8 cellular contexts compared by ENCODE assay signal in genomic region chr6:139135578-139136545, GRCh38. TPM values are rescaled to one million over a fixed set of nuclear protein-coding genes. Genes with fewer than 3 reads are reported as not detected.
DNase-seq lines count a peak whose midpoint lies in the region; ATAC-seq and TF ChIP-seq lines count a peak whose summit lies in the region.

No MANE protein-coding gene starts in this region.

- peak overlapping the region; percentile 78 for H3K27ac ChIP-seq in substantia nigra (ENCODE audit: low read depth, low read length, poor library complexity, severe bottlenecking)

- DNase-seq in HFFc6 (no peak), NCI-H146 treated with DMSO at 0.1 percent for 48 hours (lab: John Stamatoyannopoulos, UW; ENCODE audit: unreplicated experiment) (peak; percentile 64), epithelial cell of proximal tubule (ENCODE audit: low read depth) (no peak), mucosa of descending colon (peak; percentile 77 to 88 (median 85)), substantia nigra (lab: John Stamatoyannopoulos, UW) (peak in 32 of 49 donors; percentile 4 to 83 (median 38)), NCI-H1694 treated with DMSO at 0.1 percent for 48 hours (lab: John Stamatoyannopoulos, UW) (no peak)
- peak; percentile 62 for DNase-seq in activated CD8-positive, alpha-beta memory T cell treated with anti-CD3 and anti-CD28 coated beads, Interleukin-2, amount 50 U/mL, for 4 hours

- no peaks in the 10 kb centered on the region for H3K9me3 ChIP-seq in mucosa of descending colon

- H3K27ac Mint-ChIP-seq in HFFc6: peak overlapping the region; percentile 79

- TF ChIP-seq CTCF in GM12875 (IDR thresholded peaks at IDR 0.05; ENCODE audit: borderline replicate concordance, insufficient read depth, low read depth, low read length) (no peak; the same call in 1 of the 2 replicates), HFFc6 (IDR thresholded peaks at IDR 0.05) (peak; percentile 19; the same call in 1 of the 2 replicates), epithelial cell of proximal tubule (conservative IDR thresholded peaks at IDR 0.05; ENCODE audit: low read depth, low read length) (no peak), mucosa of descending colon (IDR thresholded peaks at IDR 0.05) (no peak)

- peaks cover 5% of the 10 kb centered on the region for H3K4me1 ChIP-seq in mucosa of descending colon (ENCODE audit: low read depth)

- peaks cover 3% of the 10 kb centered on the region for H3K27me3 Mint-ChIP-seq in HFFc6 (ENCODE audit: insufficient read depth)

- peaks cover 44% of the 10 kb centered on the region for H3K4me1 Mint-ChIP-seq in HFFc6 (ENCODE audit: low read depth)

- intact Hi-C loops in mucosa of descending colon (cut with DNase I, micrococcal nuclease): no loop called here

- no peaks in the 10 kb centered on the region for H3K36me3 ChIP-seq in mucosa of descending colon (ENCODE audit: low read depth)

- ATAC-seq in mucosa of descending colon: peak; percentile 69

- H3K36me3 Mint-ChIP-seq in HFFc6 (ENCODE audit: low read depth): peaks cover 14% of the 10 kb centered on the region; the same call in 1 of the 2 replicates

- no peaks in the 10 kb centered on the region for H3K9me3 Mint-ChIP-seq in HFFc6

- H3K4me3 ChIP-seq in GM12875 (ENCODE audit: low read depth, low read length) (peak overlapping the region; percentile 29), epithelial cell of proximal tubule (ENCODE audit: low read depth, low read length) (peak overlapping the region; percentile 85), mucosa of descending colon (peak overlapping the region; percentile 66)

- peak overlapping the region; percentile 93 for H3K4me3 Mint-ChIP-seq in HFFc6

RNA-seq across cellular contexts. Expression of gene HECA, which starts 1.0 kb away (rescaled TPM):
- total RNA-seq in HFFc6 (2021; fragmentation: NEBNext Ultra II Directional; extraction: Animal tissue kit (Norgen Biotek cat#: 25700)): 10 to 100 TPM in 5 of 6 experiments, 1 to 10 TPM in 1; 9.7 to 13.1 (median 11.9) TPM
- total RNA-seq in epithelial cell of proximal tubule (8.1 and 11.1 TPM in 2 replicates), mucosa of descending colon (10 to 100 TPM; 30.8 to 43.2 (median 40.4) TPM)

Comparison
In these comparisons a context has a peak if more than half of its experiments do, and no peak if none do; other contexts are left out.
1. H3K4me3 ChIP-seq: peak in every context shown above with its lines; median percentile 85 in epithelial cell of proximal tubule; 66 in mucosa of descending colon; 29 in GM12875.
2. DNase-seq: peak in NCI-H146 treated with DMSO at 0.1 percent for 48 hours (single experiment), activated CD8-positive, alpha-beta memory T cell treated with anti-CD3 and anti-CD28 coated beads, Interleukin-2, amount 50 U/mL, for 4 hours (single experiment), mucosa of descending colon (3 of 3) and substantia nigra (32 of 49); none in HFFc6 (single experiment), epithelial cell of proximal tubule (single experiment) and NCI-H1694 treated with DMSO at 0.1 percent for 48 hours (single experiment).